In genomic region chrX:15938072-15938471, GRCh38 we compare ENCODE assay signal across 26 cellular contexts.
DNase-seq lines count a peak whose midpoint lies in the region; ATAC-seq, FAIRE-seq and TF ChIP-seq lines count a peak whose summit lies in the region.
"Had no signal": no experiment of that assay in that cellular context is flagged by ENCODE, and none has a peak within 500 bp of the region (broad histone marks: within the 10 kb centered on the region; RNA-seq: fewer than 3 reads in every experiment).

No MANE protein-coding gene starts in this region.

- H3K27me3 ChIP-seq in H1 (replicated peaks in 1 of 4; ENCODE audit: control insufficient read depth in 3 of 4, extremely low read depth in 1 of 4, insufficient read depth in 3 of 4, low read length in 3 of 4) (no peaks in the 10 kb centered on the region), neuronal stem cell (ENCODE audit: control insufficient read depth in 3 of 3, insufficient read depth in 3 of 3, low read depth in 1 of 3, low read length in 3 of 3) (no peaks in the 10 kb centered on the region)
- H3K27me3 ChIP-seq: BE2C had no signal

- no peaks in the 10 kb centered on the region for H3K23me2 ChIP-seq in H1 (ENCODE audit: low read depth, low read length)

- H2BK12ac ChIP-seq in H1 (ENCODE audit: low read depth, low read length) (no peak overlapping the region), neuronal stem cell (ENCODE audit: low read length) (no peak overlapping the region)

- TF ChIP-seq POLR2A in A549 (IDR thresholded peaks at IDR 0.05; ENCODE audit: low read length) (no peak), H1 (IDR thresholded peaks at IDR 0.05; ENCODE audit: control extremely low read depth in 1 of 2, low read depth in 2 of 2, low read length in 2 of 2) (no peak)

- peaks cover 4% of the 10 kb centered on the region for H3K36me3 Mint-ChIP-seq in WTC11
- H3K36me3 Mint-ChIP-seq: CD14-positive monocyte; CD4-positive, alpha-beta memory T cell; CD4-positive, CD25-positive, alpha-beta regulatory T cell; CD8-positive, alpha-beta memory T cell had no signal

- H4K8ac ChIP-seq in H1 (ENCODE audit: extremely low read depth, insufficient read depth, low read length) (no peak overlapping the region), neuronal stem cell (ENCODE audit: low read depth, low read length) (no peak overlapping the region)

- FAIRE-seq in A549 (lab: Jason Lieb, UNC) (peak; percentile 39), H1 (lab: Jason Lieb, UNC) (no peak)
- FAIRE-seq: G401.6 had no signal

- H2AFZ ChIP-seq in H1 (ENCODE audit: low read length) = no peak overlapping the region
- H2AFZ ChIP-seq in neuronal stem cell (ENCODE audit: low read length) = peak overlapping the region; percentile 24

- H3K23ac ChIP-seq in H1 (ENCODE audit: insufficient read length) (no peak overlapping the region), neuronal stem cell (ENCODE audit: low read depth, low read length, poor library complexity) (no peak overlapping the region)

- H3K18ac ChIP-seq in H1 (ENCODE audit: extremely low read depth, low read length) (no peak overlapping the region), neuronal stem cell (ENCODE audit: low read length) (no peak overlapping the region)

- H3K79me1 ChIP-seq in H1 (ENCODE audit: low read depth, low read length) (no peaks in the 10 kb centered on the region), neuronal stem cell (ENCODE audit: low read depth, low read length) (no peaks in the 10 kb centered on the region)

- no peak overlapping the region for H3K9ac ChIP-seq in H1 (replicated peaks in 1 of 4; ENCODE audit: extremely low read depth in 1 of 4, low read depth in 3 of 4, low read length in 3 of 4)
- H3K9ac ChIP-seq in neuronal stem cell (ENCODE audit: low read depth, low read length, poor library complexity) = no peak overlapping the region
- H3K9ac ChIP-seq: BLaER1 had no signal

- CTCF ChIA-PET in A549 (lab: Yijun Ruan, JAX) (no interaction called here), WTC11 (lab: Charles Lee) (no interaction called here), H1 (lab: Charles Lee; ENCODE audit: partially characterized antibody) (no interaction called here)

- ATAC-seq in A549 (no peak), WTC11 (no peak), GM19351 (IDR thresholded peaks at IDR 0.05; ENCODE audit: unreplicated experiment) (no peak), GM18909 (IDR thresholded peaks at IDR 0.05; ENCODE audit: poor library complexity, unreplicated experiment) (no peak), GM18907 (IDR thresholded peaks at IDR 0.05; ENCODE audit: unreplicated experiment) (no peak)

- 67% methylated on average over 6 of the region's 6 CpGs for WGBS in A549 (ENCODE audit: missing lambda C conversion rate)
- 89% methylated on average over 6 of the region's 6 CpGs; no CpG with 5 or more reads in 1 of the 2 experiments for WGBS in H1 (ENCODE audit: extremely low coverage in 1 of 2, insufficient coverage in 1 of 2, insufficient read length in 1 of 2, insufficient replicate concordance in 2 of 2, low coverage in 1 of 2, low lambda C conversion rate in 2 of 2, missing lambda C conversion rate in 1 of 2), 2 experiments
- no CpG with 5 or more reads among the region's 6 CpGs for WGBS in neuronal stem cell (ENCODE audit: extremely low coverage in 2 of 2, insufficient read length in 2 of 2, insufficient replicate concordance in 1 of 2), 2 donors

- H3K4me1 ChIP-seq in A549 (no peaks in the 10 kb centered on the region), H1 (replicated peaks in 1 of 4; ENCODE audit: control insufficient read depth in 3 of 4, insufficient read depth in 4 of 4, low read length in 3 of 4) (no peaks in the 10 kb centered on the region), neuronal stem cell (ENCODE audit: control insufficient read depth in 2 of 2, insufficient read depth in 1 of 2, low read depth in 1 of 2, low read length in 2 of 2) (peaks cover 0 to 2% of the 10 kb centered on the region in 2 donors)
- H3K4me1 ChIP-seq: BE2C, BLaER1 had no signal

- TF ChIP-seq RAD21 in A549 (conservative IDR thresholded peaks at IDR 0.05 in 1 of 2, IDR thresholded peaks at IDR 0.05 in 1 of 2) (no peak), H1 (IDR thresholded peaks at IDR 0.05 in 1 of 2, conservative IDR thresholded peaks at IDR 0.05 in 1 of 2; ENCODE audit: low read depth in 2 of 2, low read length in 2 of 2) (no peak)

- TF ChIP-seq EP300 in A549 (IDR thresholded peaks at IDR 0.05) (no peak), H1 (IDR thresholded peaks at IDR 0.05; ENCODE audit: borderline replicate concordance in 1 of 2, low read depth in 2 of 2, low read length in 2 of 2) (no peak)

- H4K91ac ChIP-seq in H1 (replicated peaks; ENCODE audit: insufficient read length, low read length) (no peak overlapping the region), neuronal stem cell (ENCODE audit: low read depth, low read length, poor library complexity) (no peak overlapping the region)

- H3K4ac ChIP-seq in H1 (replicated peaks; ENCODE audit: insufficient read length, low read depth, low read length) (no peak overlapping the region), neuronal stem cell (ENCODE audit: low read length) (no peak overlapping the region)

- H2BK15ac ChIP-seq in H1 (ENCODE audit: low read length) (0 out of 2 replicates have a peak overlapping the region, but pooled peaks have one; percentile 8), neuronal stem cell (ENCODE audit: low read length) (no peak overlapping the region)

- H3K9me3 ChIP-seq in A549 = no peaks in the 10 kb centered on the region
- no peaks in the 10 kb centered on the region for H3K9me3 ChIP-seq in H1 (ENCODE audit: insufficient read depth in 2 of 2, low read depth in 1 of 2, low read length in 1 of 2)
- H3K9me3 ChIP-seq in neuronal stem cell (replicated peaks in 1 of 2; ENCODE audit: control insufficient read depth in 2 of 2, insufficient read depth in 1 of 2, low read depth in 1 of 2, low read length in 2 of 2) = no peaks in the 10 kb centered on the region
- H3K9me3 ChIP-seq: BE2C, BLaER1 had no signal

- no peaks in the 10 kb centered on the region for H4K20me1 ChIP-seq in H1 (replicated peaks in 1 of 2; ENCODE audit: control insufficient read depth in 1 of 2, insufficient read depth in 2 of 2, low read length in 2 of 2)
- H4K20me1 ChIP-seq: BLaER1 had no signal

- no peak overlapping the region for H3K4me3 Mint-ChIP-seq in WTC11
- H3K4me3 Mint-ChIP-seq: CD14-positive monocyte; CD4-positive, alpha-beta memory T cell; CD4-positive, CD25-positive, alpha-beta regulatory T cell; CD8-positive, alpha-beta memory T cell had no signal

- H3K27ac ChIP-seq in A549 (no peak overlapping the region), H1 (ENCODE audit: low read depth, low read length) (no peak overlapping the region), neuronal stem cell (replicated peaks; ENCODE audit: low read length) (no peak overlapping the region)
- H3K27ac ChIP-seq: 22Rv1, BLaER1 had no signal

- peaks cover 5% of the 10 kb centered on the region; the same call in 1 of the 2 replicates for H3K4me1 Mint-ChIP-seq in WTC11
- H3K4me1 Mint-ChIP-seq: CD4-positive, alpha-beta memory T cell; CD4-positive, CD25-positive, alpha-beta regulatory T cell; CD8-positive, alpha-beta memory T cell had no signal

- H2AK5ac ChIP-seq in H1 (ENCODE audit: low read depth, low read length) (no peak overlapping the region), neuronal stem cell (ENCODE audit: low read depth, low read length) (no peak overlapping the region)

- H3K56ac ChIP-seq in H1 (replicated peaks; ENCODE audit: insufficient read length, low read depth, low read length) = no peak overlapping the region

- no peaks in the 10 kb centered on the region for H3K27me3 Mint-ChIP-seq in WTC11 (ENCODE audit: low read depth)
- H3K27me3 Mint-ChIP-seq: CD4-positive, CD25-positive, alpha-beta regulatory T cell had no signal

- TF ChIP-seq CTCF in A549 (IDR thresholded peaks at IDR 0.05) = no peak
- no peak for TF ChIP-seq CTCF in WTC11 (IDR thresholded peaks at IDR 0.05)
- no peak for TF ChIP-seq CTCF in H1 (IDR thresholded peaks at IDR 0.05; ENCODE audit: control extremely low read depth in 1 of 3, insufficient read depth in 1 of 3, low read depth in 1 of 3, low read length in 3 of 3)

- H3K79me2 ChIP-seq in H1 (ENCODE audit: control insufficient read depth in 1 of 2, insufficient read depth in 2 of 2, low read length in 2 of 2) = no peaks in the 10 kb centered on the region

- H3K14ac ChIP-seq in H1 (ENCODE audit: insufficient read length) (no peak overlapping the region), neuronal stem cell (ENCODE audit: low read length) (no peak overlapping the region)

- peaks cover 10% of the 10 kb centered on the region; the same call in 1 of the 2 replicates for H3K9me3 Mint-ChIP-seq in WTC11

- DNase-seq in A549 (ENCODE audit: low read depth in 1 of 2, low spot score in 1 of 2) (no peak), WTC11 (ENCODE audit: low spot score) (no peak), H1 (ENCODE audit: low read depth in 1 of 2, low spot score in 2 of 2) (no peak), neuronal stem cell (ENCODE audit: low spot score) (no peak), NCI-H1417 (lab: John Stamatoyannopoulos, UW) (no peak)
- DNase-seq: ACHN; BE2C; C1 segment of cervical spinal cord; CD4-positive, alpha-beta memory T cell; CD4-positive, CD25-positive, alpha-beta regulatory T cell; CD8-positive, alpha-beta memory T cell; COR-L47; DMS 273 treated with DMSO at 0.1 percent for 48 hours; DMS153; DMS53; DMS79; DND-41; EL; GF-D8 had no signal

- H3K4me2 ChIP-seq in A549 (no peak overlapping the region), H1 (ENCODE audit: insufficient read depth in 1 of 2, low read depth in 2 of 2, low read length in 2 of 2) (no peak overlapping the region), neuronal stem cell (ENCODE audit: insufficient read depth, low read length, poor library complexity, severe bottlenecking) (no peak overlapping the region)
- H3K4me2 ChIP-seq: BLaER1 had no signal

- H3K36me3 ChIP-seq in H1 (ENCODE audit: control insufficient read depth in 2 of 4, insufficient read depth in 4 of 4, low read length in 3 of 4) = no peaks in the 10 kb centered on the region
- H3K36me3 ChIP-seq in neuronal stem cell (replicated peaks in 1 of 2; ENCODE audit: control insufficient read depth in 2 of 2, insufficient read depth in 2 of 2, low read length in 2 of 2) = no peaks in the 10 kb centered on the region
- H3K36me3 ChIP-seq: BE2C, BLaER1 had no signal

- no peak overlapping the region for H4K5ac ChIP-seq in H1 (ENCODE audit: insufficient read length, low read depth, low read length)

- H3K4me3 ChIP-seq in A549 (no peak overlapping the region), H1 (ENCODE audit: extremely low read depth in 1 of 4, insufficient read depth in 2 of 4, low read depth in 3 of 4, low read length in 4 of 4) (no peak overlapping the region), neuronal stem cell (ENCODE audit: low read length in 2 of 2) (no peak overlapping the region)
- H3K4me3 ChIP-seq: BLaER1 had no signal

- no peak overlapping the region for H2BK120ac ChIP-seq in H1 (replicated peaks; ENCODE audit: low read depth, low read length)
- no peak overlapping the region for H2BK120ac ChIP-seq in neuronal stem cell (ENCODE audit: low read depth, low read length)

- no peak overlapping the region for H3K27ac Mint-ChIP-seq in WTC11
- H3K27ac Mint-ChIP-seq: CD4-positive, alpha-beta memory T cell; CD4-positive, CD25-positive, alpha-beta regulatory T cell; CD8-positive, alpha-beta memory T cell had no signal

- H2BK20ac ChIP-seq in H1 (ENCODE audit: low read length) = no peak overlapping the region

- no peak overlapping the region for H2BK5ac ChIP-seq in H1 (ENCODE audit: low read depth, low read length)
- H2BK5ac ChIP-seq in neuronal stem cell (ENCODE audit: low read length) = no peak overlapping the region

- POLR2A ChIA-PET in A549 (lab: Yijun Ruan, JAX) = no interaction called here
- POLR2A ChIA-PET in WTC11 (lab: Charles Lee) = no interaction called here
- POLR2A ChIA-PET in H1 (lab: Charles Lee; ENCODE audit: partially characterized antibody) = no interaction called here
